1 cellular context compared by ENCODE assay signal in genomic region chr11:61910473-61911123, GRCh38.
TF ChIP-seq lines count a peak whose summit lies in the region.

No MANE protein-coding gene starts in this region.

TF ChIP-seq in K562, 482 proteins besides CTCF, POLR2A, EP300 and RAD21:
- TF ChIP-seq ETV6 (IDR thresholded peaks at IDR 0.05; ENCODE audit: borderline replicate concordance in 1 of 2, low read depth in 2 of 2, low read length in 1 of 2), result no peak
- TF ChIP-seq ETV6 (CRISPR knock-in tag; IDR thresholded peaks at IDR 0.05; ENCODE audit: borderline replicate concordance), result no peak
- no peak for TF ChIP-seq NFATC3 (IDR thresholded peaks at IDR 0.05)
- no peak for TF ChIP-seq FIP1L1 (IDR thresholded peaks at IDR 0.05; ENCODE audit: low read depth, low read length, poor library complexity, severe bottlenecking)
- TF ChIP-seq SETDB1 (IDR thresholded peaks at IDR 0.05; ENCODE audit: low read length), result no peak
- no peak for TF ChIP-seq PHTF2 (CRISPR knock-in tag; IDR thresholded peaks at IDR 0.05)
